Comparison of ENCODE assay signal across 1 cellular context in the genomic region with DNA sequence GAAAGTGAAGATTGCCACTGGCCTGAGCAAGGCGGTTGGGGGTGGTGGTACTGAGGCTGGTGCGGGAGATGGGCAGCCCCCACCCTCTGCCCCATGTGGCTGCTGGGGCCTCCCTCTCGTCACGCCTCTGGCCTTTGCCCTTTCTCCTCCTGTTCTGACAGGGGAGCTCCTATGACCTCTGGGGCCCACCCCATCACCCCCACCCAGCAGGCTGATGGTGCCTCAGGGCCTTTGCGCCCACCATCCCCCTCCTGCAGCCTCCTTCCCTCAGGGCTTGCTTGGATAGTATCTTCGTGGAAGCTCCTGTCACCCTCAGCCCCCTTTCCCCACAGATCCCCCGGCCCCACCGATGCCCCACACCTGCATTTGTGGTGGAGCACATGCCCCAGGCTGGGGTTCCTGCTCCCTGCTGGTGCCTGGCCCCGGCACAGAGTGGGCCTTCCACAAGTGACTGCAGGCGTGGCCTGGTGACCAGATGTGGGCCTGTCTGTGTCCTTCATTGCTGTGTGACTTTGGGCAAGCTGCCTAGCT.
TF ChIP-seq lines count a peak whose summit lies in the region.

No MANE protein-coding gene starts in this region.

TF ChIP-seq in IMR-90, 13 proteins besides CTCF, POLR2A, EP300 and RAD21 (continued from another document):
- no peak for TF ChIP-seq MXI1 (IDR thresholded peaks at IDR 0.05; ENCODE audit: borderline replicate concordance, low read depth, low read length)
- TF ChIP-seq BHLHE40 (IDR thresholded peaks at IDR 0.05; ENCODE audit: low read depth, low read length), result no peak
- TF ChIP-seq SMC3 (IDR thresholded peaks at IDR 0.05; ENCODE audit: low read depth, low read length), result no peak
- TF ChIP-seq FOS (IDR thresholded peaks at IDR 0.05; ENCODE audit: low read depth, low read length), result no peak
- TF ChIP-seq MAZ (IDR thresholded peaks at IDR 0.05; ENCODE audit: borderline replicate concordance, low read depth, low read length), result no peak
- no peak for TF ChIP-seq CEBPB (IDR thresholded peaks at IDR 0.05; ENCODE audit: low read depth, low read length)
- TF ChIP-seq CHD1 (IDR thresholded peaks at IDR 0.05; ENCODE audit: low read depth, low read length), result no peak
- TF ChIP-seq RCOR1 (IDR thresholded peaks at IDR 0.05; ENCODE audit: insufficient replicate concordance, low read length), result no peak
